15 cellular contexts compared by ENCODE assay signal in genomic region chr14:39733741-39734140, GRCh38.
"Had no signal": no experiment of that assay in that cellular context is flagged by ENCODE, and none has a peak within 500 bp of the region (broad histone marks: within the 10 kb centered on the region; RNA-seq: fewer than 3 reads in every experiment).

No MANE protein-coding gene starts in this region.

- H3K4me3 Mint-ChIP-seq: activated CD4-positive, alpha-beta memory T cell treated with anti-CD3 and anti-CD28 coated beads for 36 hours; activated naive CD4-positive, alpha-beta T cell treated with anti-CD3 and anti-CD28 coated beads, Interleukin-2, amount 10 ng/mL, durations not matched to agents 7 days and 5 days; activated T-cell treated with anti-CD3 and anti-CD28 coated beads, Interleukin-2, amount 50 U/mL, for 24 hours; neural crest cell had no signal

- H3K27ac ChIP-seq: gastroesophageal sphincter, ovary, sigmoid colon, spleen, thoracic aorta, upper lobe of right lung, WERI-Rb-1 had no signal

- H3K27me3 ChIP-seq: gastroesophageal sphincter, ovary, sigmoid colon, spleen, upper lobe of right lung had no signal

- H3K36me3 Mint-ChIP-seq: activated CD4-positive, alpha-beta memory T cell treated with anti-CD3 and anti-CD28 coated beads for 36 hours; activated naive CD4-positive, alpha-beta T cell treated with anti-CD3 and anti-CD28 coated beads, Interleukin-2, amount 10 ng/mL, durations not matched to agents 7 days and 5 days had no signal

- H3K36me3 ChIP-seq: gastroesophageal sphincter, ovary, sigmoid colon, spleen, thoracic aorta, upper lobe of right lung, WERI-Rb-1 had no signal

- H3K9me3 ChIP-seq: ovary, sigmoid colon, thoracic aorta, upper lobe of right lung had no signal

- H3K27me3 Mint-ChIP-seq: activated CD4-positive, alpha-beta memory T cell treated with anti-CD3 and anti-CD28 coated beads for 36 hours; activated naive CD4-positive, alpha-beta T cell treated with anti-CD3 and anti-CD28 coated beads, Interleukin-2, amount 10 ng/mL, durations not matched to agents 7 days and 5 days; activated T-cell treated with anti-CD3 and anti-CD28 coated beads, Interleukin-2, amount 50 U/mL, for 24 hours had no signal

- ATAC-seq: gastroesophageal sphincter, upper lobe of right lung had no signal

- H3K9me3 Mint-ChIP-seq: activated naive CD4-positive, alpha-beta T cell treated with anti-CD3 and anti-CD28 coated beads, Interleukin-2, amount 10 ng/mL, durations not matched to agents 7 days and 5 days had no signal

- H3K4me3 ChIP-seq: gastroesophageal sphincter, lung, ovary, sigmoid colon, spleen, thoracic aorta, upper lobe of right lung had no signal

- H3K27ac Mint-ChIP-seq: activated CD4-positive, alpha-beta memory T cell treated with anti-CD3 and anti-CD28 coated beads for 36 hours; activated naive CD4-positive, alpha-beta T cell treated with anti-CD3 and anti-CD28 coated beads, Interleukin-2, amount 10 ng/mL, durations not matched to agents 7 days and 5 days; activated T-cell treated with anti-CD3 and anti-CD28 coated beads, Interleukin-2, amount 50 U/mL, for 24 hours had no signal

- H3K4me1 ChIP-seq: gastroesophageal sphincter, sigmoid colon, spleen, upper lobe of right lung had no signal

- H3K4me1 Mint-ChIP-seq: activated naive CD4-positive, alpha-beta T cell treated with anti-CD3 and anti-CD28 coated beads, Interleukin-2, amount 10 ng/mL, durations not matched to agents 7 days and 5 days had no signal

- DNase-seq: activated CD4-positive, alpha-beta memory T cell treated with anti-CD3 and anti-CD28 coated beads for 36 hours; activated naive CD4-positive, alpha-beta T cell treated with anti-CD3 and anti-CD28 coated beads, Interleukin-2, amount 10 ng/mL, durations not matched to agents 7 days and 5 days; activated T-cell treated with anti-CD3 and anti-CD28 coated beads, Interleukin-2, amount 50 U/mL, for 24 hours; erythroblast; midbrain; ovary; sigmoid colon; spleen; stimulated activated CD4-positive, alpha-beta T cell treated with anti-CD3 and anti-CD28 coated beads, Interleukin-1b, Interleukin-23, amount 100 ng/mL, for 48 hours; upper lobe of right lung; WERI-Rb-1 had no signal
